ENCODE assay signal across 8 cellular contexts in the genomic region with DNA sequence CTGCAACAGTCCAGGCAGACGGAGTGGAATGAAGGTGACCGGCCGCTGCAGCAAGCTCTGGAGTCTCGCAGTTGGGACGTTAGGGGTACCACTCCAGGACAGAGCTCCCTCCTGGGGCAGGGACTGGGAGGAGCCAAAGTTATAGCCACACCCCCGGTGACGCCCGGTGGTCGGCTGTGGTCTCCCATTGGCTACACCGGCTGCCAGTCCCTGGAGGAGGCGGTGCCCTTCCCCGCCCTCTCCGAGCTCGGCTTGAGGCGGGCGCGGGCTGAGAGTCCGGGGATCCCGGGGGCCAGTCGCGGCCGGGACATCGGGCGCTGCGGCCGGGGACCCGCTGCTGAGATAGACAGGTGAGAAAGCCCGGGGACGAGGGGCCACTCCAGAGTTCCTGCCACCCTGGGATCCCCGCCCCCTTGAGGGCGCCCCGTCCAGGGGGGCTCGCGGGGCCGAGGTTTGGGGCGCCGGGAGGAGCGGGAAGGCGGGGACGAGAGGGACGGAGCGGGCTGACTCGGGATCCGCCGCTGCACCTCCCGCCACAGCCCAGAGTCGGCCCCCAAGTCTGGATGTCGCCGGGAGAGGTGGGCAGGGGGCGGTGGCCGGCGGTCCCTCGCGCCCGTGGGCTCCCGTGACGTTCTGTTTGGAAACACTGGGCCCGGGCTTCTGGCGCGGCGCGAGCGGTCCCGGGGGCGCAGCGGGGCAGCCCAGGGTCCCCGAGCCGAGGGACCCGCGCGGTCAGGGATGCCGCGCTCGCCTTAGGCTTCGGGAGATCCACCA. TPM values are rescaled to one million over a fixed set of nuclear protein-coding genes. Genes with fewer than 3 reads are reported as not detected.
DNase-seq lines count a peak whose midpoint lies in the region; ATAC-seq lines count a peak whose summit lies in the region.

PLEKHH2 (plus strand) TSS at position 231 of the 774 bp plus-strand sequence. CDS start 7,414 bp downstream, outside the sequence.

- ATAC-seq in GM19328 (IDR thresholded peaks at IDR 0.05; ENCODE audit: unreplicated experiment) (peak; percentile 99), HG03457 (IDR thresholded peaks at IDR 0.05; ENCODE audit: unreplicated experiment) (peak; percentile 98)
- peak; percentile 99 for ATAC-seq in effector memory CD8-positive, alpha-beta T cell (replicated peaks)

- peak; percentile 14 to 31 for DNase-seq in AML-193 (lab: John Stamatoyannopoulos, UW)
- DNase-seq in NCI-H748 (lab: John Stamatoyannopoulos, UW; ENCODE audit: unreplicated experiment): peak; percentile 75
- peak; percentile 97 for DNase-seq in activated CD8-positive, alpha-beta memory T cell treated with anti-CD3 and anti-CD28 coated beads for 24 hours
- DNase-seq in effector memory CD8-positive, alpha-beta T cell: peak; percentile 78 to 84 (median 80)
- peak; percentile 78 to 81 for DNase-seq in lung microvascular endothelial cell (ENCODE audit: low read depth in 2 of 2)
- peak; percentile 53 to 92 (median 73) for DNase-seq in stimulated activated CD4-positive, alpha-beta T cell treated with anti-CD3 and anti-CD28 coated beads, TNF-alpha, amount 100 ng/mL, for 1 hour (ENCODE audit: low read depth in 3 of 3, low spot score in 1 of 3)

- peak within 1 kb of the TSS; percentile 27 to 91 for H3K27ac Mint-ChIP-seq in effector memory CD8-positive, alpha-beta T cell

- peaks cover 11 to 12% of the 10 kb centered on the region in 2 donors for H3K4me1 Mint-ChIP-seq in effector memory CD8-positive, alpha-beta T cell (ENCODE audit: low read depth in 2 of 2)

- peaks cover 4% of the 10 kb centered on the region for H3K36me3 Mint-ChIP-seq in effector memory CD8-positive, alpha-beta T cell (ENCODE audit: insufficient read depth)

- H3K27me3 Mint-ChIP-seq in effector memory CD8-positive, alpha-beta T cell: peaks cover 45 to 49% of the 10 kb centered on the region in 2 donors

- peak within 1 kb of the TSS; percentile 87 to 95 for H3K4me3 Mint-ChIP-seq in effector memory CD8-positive, alpha-beta T cell

- H3K9me3 Mint-ChIP-seq in effector memory CD8-positive, alpha-beta T cell: no peaks in the 10 kb centered on the region

RNA-seq across cellular contexts. Expression of gene PLEKHH2, which starts in this region (rescaled TPM):
- total RNA-seq in lung microvascular endothelial cell: under 0.01 TPM in 1 of 2 replicates, not detected in the other

Comparison
In these comparisons a context has a peak if more than half of its experiments do, and no peak if none do; other contexts are left out.
1. Peak in every context shown above with its lines: DNase-seq and ATAC-seq.
2. Peak in DNase-seq in lung microvascular endothelial cell; RNA of the gene not detected or under 1 TPM.
3. DNase-seq: peak in every context shown above with its lines; median percentile 97 in activated CD8-positive, alpha-beta memory T cell treated with anti-CD3 and anti-CD28 coated beads for 24 hours; 80 in effector memory CD8-positive, alpha-beta T cell; 80 in lung microvascular endothelial cell; 75 in NCI-H748; 73 in stimulated activated CD4-positive, alpha-beta T cell treated with anti-CD3 and anti-CD28 coated beads, TNF-alpha, amount 100 ng/mL, for 1 hour; 22 in AML-193.